Comparison of ENCODE assay signal across 8 cellular contexts in genomic region chr5:131417240-131417869, GRCh38.
DNase-seq lines count a peak whose midpoint lies in the region; ATAC-seq, FAIRE-seq and TF ChIP-seq lines count a peak whose summit lies in the region.

No MANE protein-coding gene starts in this region.

- H2AFZ ChIP-seq in endothelial cell of umbilical vein (ENCODE audit: low read depth, low read length): no peak overlapping the region

- H3K9me3 Mint-ChIP-seq in CD14-positive monocyte: no peaks in the 10 kb centered on the region

- intact Hi-C loops in CD14-positive monocyte (cut with micrococcal nuclease): loop anchor here in 1 of 2 donors (10.0 kb wide), 1 partner anchor 1643 kb away; no protein-coding TSS in a partner anchor
- intact Hi-C loops in endothelial cell of umbilical vein (cut with micrococcal nuclease): loop anchor here (1.0 to 5.0 kb wide), 4 partner anchors 253 to 1517 kb away; no protein-coding TSS in a partner anchor

- TF ChIP-seq CTCF in CD14-positive monocyte (IDR thresholded peaks at IDR 0.05): peak; percentile 91
- TF ChIP-seq CTCF in endothelial cell of umbilical vein (IDR thresholded peaks at IDR 0.05; ENCODE audit: extremely low read depth in 1 of 2, insufficient read depth in 1 of 2, low read depth in 1 of 2, low read length in 2 of 2): peak; percentile 60 to 64

- peaks cover 12% of the 10 kb centered on the region for H3K4me1 Mint-ChIP-seq in CD14-positive monocyte

- no peak overlapping the region for H3K4me3 Mint-ChIP-seq in CD14-positive monocyte

- no peaks in the 10 kb centered on the region for H3K9me1 ChIP-seq in endothelial cell of umbilical vein (replicated peaks; ENCODE audit: control insufficient read depth, extremely low read depth, insufficient read depth, low read length)

- no peak overlapping the region for H3K27ac ChIP-seq in endothelial cell of umbilical vein (ENCODE audit: insufficient read depth, low read depth, low read length)

- H3K9ac ChIP-seq in NT2/D1 (ENCODE audit: insufficient read length, low read depth): no peak overlapping the region
- H3K9ac ChIP-seq in endothelial cell of umbilical vein (replicated peaks; ENCODE audit: extremely low read depth, insufficient read depth, low read length): no peak overlapping the region

- H3K27me3 ChIP-seq in NT2/D1 (ENCODE audit: insufficient read depth, insufficient read length) (no peaks in the 10 kb centered on the region), endothelial cell of umbilical vein (ENCODE audit: control insufficient read depth in 2 of 2, insufficient read depth in 2 of 2, low read length in 2 of 2) (no peaks in the 10 kb centered on the region)

- dilution Hi-C loops in endothelial cell of umbilical vein (cut with MboI; ENCODE audit: extremely low pct_ligation_motif_present, low sequenced_read_pairs): no loop called here

- no peaks in the 10 kb centered on the region for H3K79me2 ChIP-seq in endothelial cell of umbilical vein (ENCODE audit: control insufficient read depth, insufficient read depth, low read length)

- H3K36me3 Mint-ChIP-seq in CD14-positive monocyte: peaks cover 17 to 27% of the 10 kb centered on the region in 2 donors

- H3K9me3 ChIP-seq in NT2/D1 (ENCODE audit: insufficient read depth, low read length) (no peaks in the 10 kb centered on the region), endothelial cell of umbilical vein (replicated peaks; ENCODE audit: control insufficient read depth, insufficient read depth, low read length) (no peaks in the 10 kb centered on the region)

- no peak overlapping the region for H3K4me3 ChIP-seq in NT2/D1 (ENCODE audit: insufficient read length, low read depth)
- no peak overlapping the region for H3K4me3 ChIP-seq in endothelial cell of umbilical vein (replicated peaks in 1 of 3; ENCODE audit: insufficient read depth in 1 of 3, low read depth in 1 of 3, low read length in 3 of 3)

- FAIRE-seq in endothelial cell of umbilical vein (lab: Jason Lieb, UNC): peak; percentile 59

- no peak overlapping the region for H3K4me2 ChIP-seq in endothelial cell of umbilical vein (ENCODE audit: insufficient read depth, low read length)

- no peaks in the 10 kb centered on the region for H4K20me1 ChIP-seq in endothelial cell of umbilical vein (replicated peaks; ENCODE audit: control insufficient read depth, extremely low read depth, insufficient read depth, low read length)

- CTCF ChIA-PET in endothelial cell of umbilical vein (lab: Charles Lee): interaction anchor here (1.2 to 2.7 kb wide), 3 partner anchors 153 to 591 kb away, joined by 7 to 9 read pairs (median 9); partner anchors contain the start of gene CDC42SE2

- peak; percentile 35 for ATAC-seq in GM19328 (IDR thresholded peaks at IDR 0.05; ENCODE audit: unreplicated experiment)

- no peaks in the 10 kb centered on the region for H3K4me1 ChIP-seq in NT2/D1 (ENCODE audit: insufficient read depth, insufficient read length)
- H3K4me1 ChIP-seq in endothelial cell of umbilical vein (ENCODE audit: control insufficient read depth, extremely low read depth, insufficient read depth, low read length): no peaks in the 10 kb centered on the region

- no TSS peak for BruUV-seq in endothelial cell of umbilical vein (replicated peaks; lab: Mats Ljungman, UMichigan)

- no peaks in the 10 kb centered on the region for H3K27me3 Mint-ChIP-seq in CD14-positive monocyte (ENCODE audit: low read depth in 3 of 3)

- TF ChIP-seq POLR2A in endothelial cell of umbilical vein (IDR thresholded peaks at IDR 0.05; ENCODE audit: low read depth, low read length): no peak

- peak overlapping the region in 2 of 7 donors; percentile 12 to 47 for H3K27ac Mint-ChIP-seq in CD14-positive monocyte

- POLR2A ChIA-PET in endothelial cell of umbilical vein (lab: Charles Lee): no interaction called here

- DNase-seq in CD14-positive monocyte (ENCODE audit: low spot score) (peak; percentile 53), HK-2 (ENCODE audit: unreplicated experiment) (peak; percentile 58), NT2/D1 (ENCODE audit: low read depth, low spot score) (peak; percentile 43), endothelial cell of umbilical vein (ENCODE audit: low read depth, low spot score) (peak; percentile 79), myocyte (ENCODE audit: low read depth) (peak; percentile 80)
- peak; percentile 68 for DNase-seq in activated CD8-positive, alpha-beta memory T cell treated with anti-CD3 and anti-CD28 coated beads, Interleukin-2, amount 50 U/mL, for 1 hour (ENCODE audit: extremely low read depth)
- peak; percentile 78 for DNase-seq in stimulated activated CD8-positive, alpha-beta memory T cell treated with anti-CD3 and anti-CD28 coated beads, Interleukin-7, amount 100 ng/mL, for 24 hours (ENCODE audit: low read depth)

- peaks cover 3% of the 10 kb centered on the region for H3K36me3 ChIP-seq in NT2/D1 (ENCODE audit: insufficient read depth, insufficient read length, low read length)
- peaks cover 3% of the 10 kb centered on the region in 2 experiments for H3K36me3 ChIP-seq in endothelial cell of umbilical vein (ENCODE audit: control insufficient read depth in 2 of 2, extremely low read depth in 1 of 2, insufficient read depth in 2 of 2, low read length in 2 of 2)

TF ChIP-seq in endothelial cell of umbilical vein, 7 proteins besides CTCF, POLR2A, EP300 and RAD21:
- TF ChIP-seq GATA2 (IDR thresholded peaks at IDR 0.05; ENCODE audit: insufficient read depth, insufficient read length, low read depth, low read length) (no peak), MYC (IDR thresholded peaks at IDR 0.05; ENCODE audit: low read depth, low read length) (no peak), JUN (IDR thresholded peaks at IDR 0.05; ENCODE audit: borderline replicate concordance, insufficient read depth, insufficient read length, low read depth) (no peak), EZH2 (IDR thresholded peaks at IDR 0.05; ENCODE audit: borderline replicate concordance, low read depth, low read length, severe bottlenecking) (no peak), MAX (IDR thresholded peaks at IDR 0.05; ENCODE audit: insufficient read depth, insufficient read length) (no peak), FOS (IDR thresholded peaks at IDR 0.05; ENCODE audit: borderline replicate concordance, insufficient read depth, low read length) (no peak), POLR2AphosphoS5 (IDR thresholded peaks at IDR 0.05; ENCODE audit: insufficient read depth, low read depth, low read length) (no peak)
TF ChIP-seq in endothelial cell of umbilical vein: peak in this region for 0.
